ENCODE assay signal across 17 cellular contexts in the genomic region with DNA sequence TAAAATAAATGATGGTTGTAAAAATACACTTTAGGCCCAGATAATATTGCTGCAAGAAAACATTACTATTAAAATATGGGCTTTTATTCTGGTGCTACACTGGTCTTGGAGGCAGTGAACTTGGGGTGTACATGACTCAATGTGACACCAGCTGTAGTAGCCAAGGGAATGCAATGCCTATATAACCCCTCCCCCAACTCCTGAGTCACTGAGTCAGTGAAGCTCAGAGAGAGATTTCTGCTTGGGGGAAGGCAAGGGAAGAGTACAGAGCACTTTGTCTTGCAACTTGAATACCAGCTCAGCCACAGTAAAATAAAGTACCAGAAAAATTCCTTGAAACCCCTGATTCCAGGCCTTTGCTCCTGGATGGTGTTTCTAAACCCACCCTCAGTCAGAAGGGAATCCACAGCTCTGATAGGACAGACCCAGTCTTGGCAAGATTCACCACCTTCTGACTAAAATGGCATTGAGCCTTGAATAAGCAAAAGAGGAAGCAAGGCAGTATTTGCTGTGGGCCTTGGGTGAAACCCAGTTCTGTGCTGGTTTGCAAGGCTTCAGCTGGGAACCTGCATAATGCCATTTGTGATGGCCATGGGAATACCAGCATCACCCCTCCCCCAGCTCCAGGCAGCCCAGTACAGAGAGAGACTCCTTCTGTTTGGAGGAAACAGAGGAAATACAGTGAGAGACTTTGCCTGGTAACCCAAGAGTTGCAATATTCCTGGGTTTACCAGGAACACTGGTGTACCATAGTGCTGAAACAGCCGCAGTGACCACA.
DNase-seq lines count a peak whose midpoint lies in the region; ATAC-seq and TF ChIP-seq lines count a peak whose summit lies in the region.
"Had no signal": no experiment of that assay in that cellular context is flagged by ENCODE, and none has a peak within 500 bp of the region (broad histone marks: within the 10 kb centered on the region; RNA-seq: fewer than 3 reads in every experiment).

No MANE protein-coding gene starts in this region.

- POLR2A ChIA-PET in WTC11 (lab: Charles Lee), result no interaction called here

- no peaks in the 10 kb centered on the region for H3K36me3 Mint-ChIP-seq in HFFc6 (ENCODE audit: low read depth)
- H3K36me3 Mint-ChIP-seq in WTC11, result no peaks in the 10 kb centered on the region
- no peaks in the 10 kb centered on the region for H3K36me3 Mint-ChIP-seq in activated T-helper 2 cell treated with anti-CD3 and anti-CD28 coated beads, Interferon-gamma antibody, Interleukin-2, Interleukin-4, amounts not matched to agents 10 μg/mL and 5 μg/mL and 100 μg/mL, durations not matched to agents 14 hours and 24 hours and 36 hours (ENCODE audit: low read depth)
- H3K36me3 Mint-ChIP-seq: activated naive CD4-positive, alpha-beta T cell treated with anti-CD3 and anti-CD28 coated beads, Interleukin-2, amount 50 U/mL, for 72 hours; CD4-positive, CD25-positive, alpha-beta regulatory T cell had no signal

- TF ChIP-seq POLR2A in gastroesophageal sphincter (IDR thresholded peaks at IDR 0.05), result no peak

- H3K27ac Mint-ChIP-seq in HFFc6 (no peak overlapping the region), WTC11 (peak overlapping the region; percentile 37; the same call in 1 of the 2 replicates)
- H3K27ac Mint-ChIP-seq in activated T-helper 2 cell treated with anti-CD3 and anti-CD28 coated beads, Interferon-gamma antibody, Interleukin-2, Interleukin-4, amounts not matched to agents 10 μg/mL and 5 μg/mL and 100 μg/mL, durations not matched to agents 14 hours and 24 hours and 36 hours, result no peak overlapping the region
- H3K27ac Mint-ChIP-seq: activated CD4-positive, alpha-beta T cell treated with anti-CD3 and anti-CD28 coated beads for 36 hours; activated naive CD4-positive, alpha-beta T cell treated with anti-CD3 and anti-CD28 coated beads, Interleukin-2, amount 50 U/mL, for 72 hours; CD4-positive, CD25-positive, alpha-beta regulatory T cell had no signal

- no CpG with 5 or more reads among the region's 1 CpG for WGBS in gastroesophageal sphincter (ENCODE audit: low coverage in 1 of 2), 2 donors

- TF ChIP-seq EP300 in gastroesophageal sphincter (IDR thresholded peaks at IDR 0.05), result no peak

- ATAC-seq in WTC11 (peak; percentile 88), gastroesophageal sphincter (peak; percentile 31), HG03571 (IDR thresholded peaks at IDR 0.05; ENCODE audit: unreplicated experiment) (no peak)
- ATAC-seq: activated CD4-positive, alpha-beta T cell treated with anti-CD3 and anti-CD28 coated beads for 36 hours; activated naive CD4-positive, alpha-beta T cell treated with anti-CD3 and anti-CD28 coated beads, Interleukin-2, amount 50 U/mL, for 72 hours; pancreas; stimulated activated naive CD8-positive, alpha-beta T cell treated with anti-CD3 and anti-CD28 coated beads, Interleukin-15, Interleukin-2, amounts not matched to agents 100 U/mL and 50 U/mL, for 24 hours had no signal

- H3K9me3 Mint-ChIP-seq in HFFc6, result peaks cover 13% of the 10 kb centered on the region
- peaks cover 5% of the 10 kb centered on the region for H3K9me3 Mint-ChIP-seq in WTC11
- peaks cover 10% of the 10 kb centered on the region for H3K9me3 Mint-ChIP-seq in activated T-helper 2 cell treated with anti-CD3 and anti-CD28 coated beads, Interferon-gamma antibody, Interleukin-2, Interleukin-4, amounts not matched to agents 10 μg/mL and 5 μg/mL and 100 μg/mL, durations not matched to agents 14 hours and 24 hours and 36 hours

- peaks cover 0 to 12% (median 0%) of the 10 kb centered on the region in 3 donors for H3K9me3 ChIP-seq in gastroesophageal sphincter
- peaks cover 4 to 5% of the 10 kb centered on the region in 2 donors for H3K9me3 ChIP-seq in ascending aorta
- H3K9me3 ChIP-seq: pancreas had no signal

- H3K4me3 ChIP-seq in gastroesophageal sphincter (no peak overlapping the region), ascending aorta (no peak overlapping the region)
- H3K4me3 ChIP-seq: pancreas had no signal

- H3K4me3 Mint-ChIP-seq in HFFc6 (no peak overlapping the region), WTC11 (no peak overlapping the region)
- H3K4me3 Mint-ChIP-seq in activated T-helper 2 cell treated with anti-CD3 and anti-CD28 coated beads, Interferon-gamma antibody, Interleukin-2, Interleukin-4, amounts not matched to agents 10 μg/mL and 5 μg/mL and 100 μg/mL, durations not matched to agents 14 hours and 24 hours and 36 hours (ENCODE audit: low read depth), result no peak overlapping the region
- H3K4me3 Mint-ChIP-seq: activated CD4-positive, alpha-beta T cell treated with anti-CD3 and anti-CD28 coated beads for 36 hours; CD4-positive, CD25-positive, alpha-beta regulatory T cell had no signal

- no peak overlapping the region for H3K27ac ChIP-seq in gastroesophageal sphincter
- no peak overlapping the region for H3K27ac ChIP-seq in ascending aorta
- H3K27ac ChIP-seq: pancreas had no signal

- H3K27me3 Mint-ChIP-seq in HFFc6 (ENCODE audit: insufficient read depth), result no peaks in the 10 kb centered on the region
- H3K27me3 Mint-ChIP-seq in WTC11 (ENCODE audit: low read depth), result no peaks in the 10 kb centered on the region
- no peaks in the 10 kb centered on the region for H3K27me3 Mint-ChIP-seq in activated T-helper 2 cell treated with anti-CD3 and anti-CD28 coated beads, Interferon-gamma antibody, Interleukin-2, Interleukin-4, amounts not matched to agents 10 μg/mL and 5 μg/mL and 100 μg/mL, durations not matched to agents 14 hours and 24 hours and 36 hours (ENCODE audit: low read depth)
- H3K27me3 Mint-ChIP-seq: activated CD4-positive, alpha-beta T cell treated with anti-CD3 and anti-CD28 coated beads for 36 hours; CD4-positive, CD25-positive, alpha-beta regulatory T cell had no signal

- H3K27me3 ChIP-seq in gastroesophageal sphincter (no peaks in the 10 kb centered on the region), ascending aorta (no peaks in the 10 kb centered on the region)
- H3K27me3 ChIP-seq: pancreas had no signal

- TF ChIP-seq CTCF in HFFc6 (IDR thresholded peaks at IDR 0.05) (no peak), WTC11 (IDR thresholded peaks at IDR 0.05) (no peak), gastroesophageal sphincter (IDR thresholded peaks at IDR 0.05) (no peak), ascending aorta (IDR thresholded peaks at IDR 0.05) (no peak)

- H3K4me1 Mint-ChIP-seq in HFFc6 (ENCODE audit: low read depth) (no peaks in the 10 kb centered on the region; the same call in 1 of the 2 replicates), WTC11 (peaks cover 14% of the 10 kb centered on the region)
- H3K4me1 Mint-ChIP-seq in activated T-helper 2 cell treated with anti-CD3 and anti-CD28 coated beads, Interferon-gamma antibody, Interleukin-2, Interleukin-4, amounts not matched to agents 10 μg/mL and 5 μg/mL and 100 μg/mL, durations not matched to agents 14 hours and 24 hours and 36 hours (ENCODE audit: low read depth), result no peaks in the 10 kb centered on the region
- H3K4me1 Mint-ChIP-seq: activated CD4-positive, alpha-beta T cell treated with anti-CD3 and anti-CD28 coated beads for 36 hours; CD4-positive, CD25-positive, alpha-beta regulatory T cell had no signal

- DNase-seq in HFFc6, result peak; percentile 48
- DNase-seq in WTC11 (ENCODE audit: low spot score), result peak; percentile 12
- DNase-seq in stromal cell of bone marrow (ENCODE audit: low read depth), result peak; percentile 58
- no peak for DNase-seq in activated T-helper 2 cell treated with anti-CD3 and anti-CD28 coated beads, Interferon-gamma antibody, Interleukin-2, Interleukin-4, amounts not matched to agents 10 μg/mL and 5 μg/mL and 100 μg/mL, durations not matched to agents 14 hours and 24 hours and 36 hours (ENCODE audit: low spot score)
- DNase-seq in ascending aorta (ENCODE audit: low spot score in 2 of 2), result no peak
- DNase-seq: activated CD4-positive, alpha-beta T cell treated with anti-CD3 and anti-CD28 coated beads for 36 hours; CD4-positive, CD25-positive, alpha-beta regulatory T cell; central memory CD4-positive, alpha-beta T cell; glutamatergic neuron; kidney; NCI-H2029 treated with DMSO at 0.1 percent for 48 hours; NCI-H69; pancreas; stimulated activated naive CD8-positive, alpha-beta T cell treated with anti-CD3 and anti-CD28 coated beads, Interleukin-15, Interleukin-2, amounts not matched to agents 100 U/mL and 50 U/mL, for 24 hours had no signal

- H3K4me1 ChIP-seq in gastroesophageal sphincter, result no peaks in the 10 kb centered on the region
- no peaks in the 10 kb centered on the region for H3K4me1 ChIP-seq in ascending aorta
- H3K4me1 ChIP-seq: pancreas had no signal

- intact Hi-C loops in activated T-helper 2 cell treated with anti-CD3 and anti-CD28 coated beads, Interferon-gamma antibody, Interleukin-2, Interleukin-4, amounts not matched to agents 10 μg/mL and 5 μg/mL and 100 μg/mL, durations not matched to agents 14 hours and 24 hours and 36 hours (cut with micrococcal nuclease), result no loop called here
- intact Hi-C loops in ascending aorta (cut with DNase I), result no loop called here

- CTCF ChIA-PET in WTC11 (lab: Charles Lee), result interaction anchor here (0.8 kb wide), 1 partner anchor 17 kb away, joined by 3 read pairs; no protein-coding TSS in a partner anchor

- no peaks in the 10 kb centered on the region for H3K36me3 ChIP-seq in gastroesophageal sphincter
- no peaks in the 10 kb centered on the region for H3K36me3 ChIP-seq in ascending aorta
- H3K36me3 ChIP-seq: pancreas had no signal

TF ChIP-seq in WTC11, 78 proteins besides CTCF, POLR2A, EP300 and RAD21 (continues in another document):
- no peak for TF ChIP-seq ZBTB21 (CRISPR knock-in tag; IDR thresholded peaks at IDR 0.05; ENCODE audit: borderline replicate concordance)

Comparison
In these comparisons a context has a peak if more than half of its experiments do, and no peak if none do; other contexts are left out.
1. DNase-seq: peak in HFFc6 (single experiment), WTC11 (single experiment) and stromal cell of bone marrow (single experiment); none in activated T-helper 2 cell treated with anti-CD3 and anti-CD28 coated beads, Interferon-gamma antibody, Interleukin-2, Interleukin-4, amounts not matched to agents 10 μg/mL and 5 μg/mL and 100 μg/mL, durations not matched to agents 14 hours and 24 hours and 36 hours (single experiment) and ascending aorta (0 of 2).